ENCODE assay signal across 6 cellular contexts in genomic region chr1:105467549-105467948, GRCh38.
"Had no signal": no experiment of that assay in that cellular context is flagged by ENCODE, and none has a peak within 500 bp of the region (broad histone marks: within the 10 kb centered on the region; RNA-seq: fewer than 3 reads in every experiment).

No MANE protein-coding gene starts in this region.

- DNase-seq: IMR-90, KBM-7 had no signal

- FAIRE-seq: HepG2, HTR-8/SVneo, K562 had no signal

- H3K27ac ChIP-seq: HL-60 had no signal

- H3K4me3 ChIP-seq: K562 had no signal
